In genomic region chr20:56207656-56208055, GRCh38 we compare ENCODE assay signal across 25 cellular contexts. TPM values are rescaled to one million over a fixed set of nuclear protein-coding genes. Genes with fewer than 3 reads are reported as not detected.
DNase-seq lines count a peak whose midpoint lies in the region; ATAC-seq, FAIRE-seq and TF ChIP-seq lines count a peak whose summit lies in the region.
"Had no signal": no experiment of that assay in that cellular context is flagged by ENCODE, and none has a peak within 500 bp of the region (broad histone marks: within the 10 kb centered on the region; RNA-seq: fewer than 3 reads in every experiment).

No MANE protein-coding gene starts in this region.

- DNase-seq in HTR-8/SVneo (ENCODE audit: insufficient read length, low spot score) (no peak), RWPE2 (ENCODE audit: low spot score) (no peak), sigmoid colon (no peak)
- DNase-seq: 8988T; ACHN; AML-193; BE2C; CD4-positive, alpha-beta T cell; CD8-positive, alpha-beta memory T cell; DMS 273 treated with DMSO at 0.1 percent for 48 hours; DMS79; EL; GDM1; HFFc6 had no signal

- H3K4me3 ChIP-seq in RWPE2 (ENCODE audit: severe bottlenecking): no peak overlapping the region
- H3K4me3 ChIP-seq in sigmoid colon: no peak overlapping the region
- H3K4me3 ChIP-seq: A549; BLaER1 treated with 17β-estradiol and CSF1 and Interleukin-3, amounts not matched to agents 10 nM and 100 nM; GM12878; GM23338; HAP-1 had no signal

- TF ChIP-seq CTCF in RWPE2 (IDR thresholded peaks at IDR 0.05; ENCODE audit: poor library complexity, severe bottlenecking) (no peak), sigmoid colon (IDR thresholded peaks at IDR 0.05) (no peak)

- H3K9me3 ChIP-seq in RWPE2 (ENCODE audit: severe bottlenecking) (no peaks in the 10 kb centered on the region), sigmoid colon (no peaks in the 10 kb centered on the region)
- H3K9me3 ChIP-seq: A549; BE2C; BLaER1 treated with 17β-estradiol and CSF1 and Interleukin-3, amounts not matched to agents 10 nM and 100 nM; HAP-1 had no signal

- H3K36me3 ChIP-seq in RWPE2 (ENCODE audit: low read depth): no peaks in the 10 kb centered on the region
- no peaks in the 10 kb centered on the region for H3K36me3 ChIP-seq in sigmoid colon
- H3K36me3 ChIP-seq: BE2C; BLaER1 treated with 17β-estradiol and CSF1 and Interleukin-3, amounts not matched to agents 10 nM and 100 nM; HAP-1 had no signal

- H3K27me3 ChIP-seq in RWPE2 (ENCODE audit: insufficient read depth, poor library complexity, severe bottlenecking): no peaks in the 10 kb centered on the region
- H3K27me3 ChIP-seq in sigmoid colon: no peaks in the 10 kb centered on the region
- H3K27me3 ChIP-seq: BE2C; BLaER1 treated with 17β-estradiol and CSF1 and Interleukin-3, amounts not matched to agents 10 nM and 100 nM had no signal

- H3K4me1 ChIP-seq in RWPE2 (ENCODE audit: insufficient read depth, poor library complexity, severe bottlenecking) (no peaks in the 10 kb centered on the region), sigmoid colon (no peaks in the 10 kb centered on the region)
- H3K4me1 ChIP-seq: A549, BE2C, HAP-1 had no signal

- no peak for TF ChIP-seq POLR2A in sigmoid colon (IDR thresholded peaks at IDR 0.05)

- TF ChIP-seq EP300 in sigmoid colon (IDR thresholded peaks at IDR 0.05): no peak

- 52 to 64% methylated on average over 4 of the region's 4 CpGs for WGBS in sigmoid colon, 2 donors

- FAIRE-seq in HTR-8/SVneo (lab: Jason Lieb, UNC): peak; percentile 36
- FAIRE-seq: A549, D721Med, GM12878 had no signal

- peak; percentile 33; the same call in 1 of the 3 replicates for ATAC-seq in RWPE2 (ENCODE audit: low read depth)
- peak; percentile 44 for ATAC-seq in esophagus mucosa
- no peak for ATAC-seq in HG02798 (IDR thresholded peaks at IDR 0.05; ENCODE audit: poor library complexity, unreplicated experiment)
- no peak for ATAC-seq in HG02870 (IDR thresholded peaks at IDR 0.05; ENCODE audit: unreplicated experiment)
- ATAC-seq: A549, GM12878, GM23338 had no signal

- H3K27ac ChIP-seq in RWPE2 (ENCODE audit: poor library complexity, severe bottlenecking): no peak overlapping the region
- H3K27ac ChIP-seq in sigmoid colon: no peak overlapping the region
- H3K27ac ChIP-seq: A549; BLaER1 treated with 17β-estradiol and CSF1 and Interleukin-3, amounts not matched to agents 10 nM and 100 nM had no signal

- intact Hi-C loops in sigmoid colon (cut with DNase I): no loop called here

RNA-seq across cellular contexts. Expression of gene MC3R, which starts 40.9 kb away (rescaled TPM):
- total RNA-seq in esophagus mucosa (not detected), sigmoid colon (not detected)
- not detected for polyA plus RNA-seq in sigmoid colon
- total RNA-seq: CD4-positive, alpha-beta T cell; CD8-positive, alpha-beta memory T cell; GM12878; GM23338; H4; HFFc6 had no signal
- polyA plus RNA-seq: A549; CD14-positive monocyte; CD8-positive, alpha-beta memory T cell; GM12878; GM23338 had no signal

Comparison
In these comparisons a context has a peak if more than half of its experiments do, and no peak if none do; other contexts are left out.
1. ATAC-seq: peak in RWPE2 (single experiment) and esophagus mucosa (single experiment); none in HG02798 (single experiment) and HG02870 (single experiment).